ENCODE assay signal across 18 cellular contexts in genomic region chr7:142408794-142409193, GRCh38.
DNase-seq lines count a peak whose midpoint lies in the region; ATAC-seq, FAIRE-seq and TF ChIP-seq lines count a peak whose summit lies in the region.
"Had no signal": no experiment of that assay in that cellular context is flagged by ENCODE, and none has a peak within 500 bp of the region (broad histone marks: within the 10 kb centered on the region; RNA-seq: fewer than 3 reads in every experiment).

No MANE protein-coding gene starts in this region.

- no peak overlapping the region for H3K4me3 ChIP-seq in BLaER1
- H3K4me3 ChIP-seq in GM23248: peak overlapping the region; percentile 68
- no peak overlapping the region for H3K4me3 ChIP-seq in kidney (ENCODE audit: low read length in 2 of 2)

- H3K36me3 ChIP-seq in BLaER1 (no peaks in the 10 kb centered on the region), GM23248 (ENCODE audit: low read depth) (no peaks in the 10 kb centered on the region), kidney (ENCODE audit: control insufficient read depth in 1 of 2, insufficient read depth in 2 of 2, low read length in 2 of 2) (no peaks in the 10 kb centered on the region)
- H3K36me3 ChIP-seq: SJSA1 had no signal

- H3K27ac Mint-ChIP-seq in T-helper 17 cell: peak overlapping the region; percentile 14

- H3K4me1 ChIP-seq in BLaER1 (peaks cover 14% of the 10 kb centered on the region), GM23248 (ENCODE audit: insufficient read depth) (peaks cover 5% of the 10 kb centered on the region; the same call in 1 of the 2 replicates), kidney (ENCODE audit: control insufficient read depth in 1 of 2, insufficient read depth in 1 of 2, low read depth in 1 of 2, low read length in 2 of 2) (peaks cover 0 to 3% of the 10 kb centered on the region in 2 donors)

- H3K27ac ChIP-seq in BLaER1 (0 out of 2 replicates have a peak overlapping the region, but pooled peaks have one; percentile 10), GM23248 (no peak overlapping the region), kidney (ENCODE audit: low read depth in 2 of 2, low read length in 2 of 2) (no peak overlapping the region)

- DNase-seq in GM23248: no peak
- DNase-seq in T-helper 17 cell: no peak
- peak; percentile 76 for DNase-seq in myocyte (ENCODE audit: low read depth)
- DNase-seq in NCI-H82 treated with DMSO at 0.1 percent for 48 hours (lab: John Stamatoyannopoulos, UW; ENCODE audit: unreplicated experiment): no peak
- DNase-seq in kidney: no peak
- DNase-seq: ACHN, DMS 273 treated with DMSO at 0.1 percent for 48 hours, GDM1, GOT3, NCI-H1694 treated with DMSO at 0.1 percent for 48 hours, NCI-H2107, NCI-H510A, NCI-H774, SW 1271 had no signal

- H2AFZ ChIP-seq in GM23248: peak overlapping the region; percentile 84

- H3K9ac ChIP-seq in BLaER1 (no peak overlapping the region), GM23248 (no peak overlapping the region), kidney (ENCODE audit: low read length in 2 of 2) (no peak overlapping the region)

- no peaks in the 10 kb centered on the region for H3K36me3 Mint-ChIP-seq in T-helper 17 cell (ENCODE audit: low read depth)

- no peak overlapping the region for H3K4me3 Mint-ChIP-seq in T-helper 17 cell

- H3K9me2 ChIP-seq in GM23248 (ENCODE audit: insufficient read depth): no peaks in the 10 kb centered on the region

- no peak for FAIRE-seq in kidney (lab: Jason Lieb, UNC)

- in situ Hi-C loops in GM23248 (cut with MboI): no loop called here

- H3F3A ChIP-seq in GM23248 (ENCODE audit: insufficient read depth): no peaks in the 10 kb centered on the region; the same call in 1 of the 2 replicates

- H3K27me3 Mint-ChIP-seq in T-helper 17 cell: peaks cover 17% of the 10 kb centered on the region

- no peaks in the 10 kb centered on the region for H3K79me2 ChIP-seq in GM23248 (ENCODE audit: insufficient read depth)

- no peaks in the 10 kb centered on the region for H4K20me1 ChIP-seq in BLaER1
- H4K20me1 ChIP-seq in GM23248 (ENCODE audit: insufficient read depth): no peaks in the 10 kb centered on the region

- H3K4me1 Mint-ChIP-seq in T-helper 17 cell: peaks cover 8% of the 10 kb centered on the region

- H3K4me2 ChIP-seq in BLaER1 (peak overlapping the region; percentile 60), GM23248 (ENCODE audit: unreplicated experiment) (peak overlapping the region; percentile 85)

- no peak for TF ChIP-seq CTCF in kidney (IDR thresholded peaks at IDR 0.05; ENCODE audit: borderline replicate concordance, extremely low read depth, insufficient read depth)

- intact Hi-C loops in kidney (cut with DNase I): no loop called here

- ATAC-seq in T-helper 17 cell: no peak
- no peak for ATAC-seq in GM21825 (IDR thresholded peaks at IDR 0.05; ENCODE audit: unreplicated experiment)
- ATAC-seq: HCT116 had no signal

- H3K27me3 ChIP-seq in BLaER1 (no peaks in the 10 kb centered on the region), GM23248 (replicated peaks; ENCODE audit: insufficient read depth) (no peaks in the 10 kb centered on the region)
- H3K27me3 ChIP-seq: SJSA1 had no signal

- no peaks in the 10 kb centered on the region for H3K9me3 ChIP-seq in BLaER1
- no peaks in the 10 kb centered on the region for H3K9me3 ChIP-seq in GM23248 (ENCODE audit: low read depth)
- no peaks in the 10 kb centered on the region for H3K9me3 ChIP-seq in T-helper 17 cell (ENCODE audit: control insufficient read depth, low read length, poor library complexity, severe bottlenecking)
- H3K9me3 ChIP-seq in kidney (ENCODE audit: control insufficient read depth in 1 of 2, low read length in 2 of 2): no peaks in the 10 kb centered on the region
- H3K9me3 ChIP-seq: SJSA1 had no signal
